In the genomic region with DNA sequence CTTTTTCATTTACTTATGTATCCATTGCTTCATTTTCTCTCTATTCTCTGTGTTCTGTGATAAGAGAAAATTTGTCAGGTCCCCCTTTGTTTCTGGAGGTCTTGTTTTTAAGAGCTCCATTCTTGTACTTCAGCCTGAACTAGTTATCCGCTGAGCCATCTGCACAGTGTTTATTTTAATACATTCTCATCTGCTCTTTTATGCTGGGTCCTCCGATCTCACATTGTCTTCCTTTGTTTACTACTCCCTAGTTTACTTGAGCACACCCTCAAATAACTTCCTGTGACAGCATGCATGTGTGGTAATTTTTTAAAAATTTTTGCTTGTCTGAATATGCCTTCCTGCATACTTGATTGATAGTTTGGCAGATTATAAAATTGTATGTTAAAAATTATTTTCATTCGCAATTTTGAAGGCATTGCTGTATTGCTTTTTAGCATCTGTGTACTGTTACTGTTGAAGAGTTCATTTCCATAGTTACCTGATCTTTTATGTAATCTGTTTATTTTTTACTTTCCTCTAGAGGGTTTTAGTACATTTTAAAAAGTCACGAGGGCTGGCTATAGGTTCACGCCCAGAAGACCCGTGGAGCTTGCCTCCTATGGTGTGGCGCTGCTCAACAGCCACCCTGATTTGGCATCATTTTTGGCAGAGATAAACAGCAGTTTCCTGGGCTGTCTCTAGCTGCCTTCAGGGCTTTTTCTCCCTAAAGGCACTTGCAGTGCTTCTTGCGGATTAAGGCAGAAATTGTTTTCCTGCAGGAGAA, we compare ENCODE assay signal across 9 cellular contexts. TPM values are rescaled to one million over a fixed set of nuclear protein-coding genes. Genes with fewer than 3 reads are reported as not detected.
DNase-seq lines count a peak whose midpoint lies in the region; ATAC-seq, FAIRE-seq and TF ChIP-seq lines count a peak whose summit lies in the region.
"Had no signal": no experiment of that assay in that cellular context is flagged by ENCODE, and none has a peak within 500 bp of the region (broad histone marks: within the 10 kb centered on the region; RNA-seq: fewer than 3 reads in every experiment).

No MANE protein-coding gene starts in this region.

- no peak for FAIRE-seq in astrocyte (lab: Jason Lieb, UNC)

- TF ChIP-seq POLR2A in suprapubic skin (IDR thresholded peaks at IDR 0.05): no peak

- H3K9me3 Mint-ChIP-seq in astrocyte (ENCODE audit: unreplicated experiment): no peaks in the 10 kb centered on the region

- no peak for TF ChIP-seq EP300 in suprapubic skin (IDR thresholded peaks at IDR 0.05)

- peaks cover 50% of the 10 kb centered on the region for H4K20me1 ChIP-seq in astrocyte (ENCODE audit: insufficient read depth, low read length)

- H3K27ac ChIP-seq in astrocyte (ENCODE audit: low read depth, low read length): no peak overlapping the region
- H3K27ac ChIP-seq in suprapubic skin: peak overlapping the region; percentile 74

- no peak for ATAC-seq in HG03108 (IDR thresholded peaks at IDR 0.05; ENCODE audit: unreplicated experiment)
- no peak for ATAC-seq in omental fat pad (ENCODE audit: low FRiP score)

- no peak overlapping the region for H2AFZ ChIP-seq in astrocyte (ENCODE audit: low read depth, low read length)

- peak overlapping the region; percentile 23 for H3K4me2 ChIP-seq in astrocyte (ENCODE audit: low read length)

- H3K4me3 ChIP-seq in astrocyte (ENCODE audit: insufficient read depth, low read depth, low read length) (no peak overlapping the region), suprapubic skin (peak overlapping the region; percentile 12)

- H3K4me1 ChIP-seq in astrocyte (ENCODE audit: insufficient read depth, low read length) (peaks cover 9% of the 10 kb centered on the region), suprapubic skin (peaks cover 23% of the 10 kb centered on the region)

- TF ChIP-seq CTCF in astrocyte (IDR thresholded peaks at IDR 0.05; ENCODE audit: insufficient read depth, low read depth, low read length): no peak
- no peak for TF ChIP-seq CTCF in suprapubic skin (IDR thresholded peaks at IDR 0.05)
- no peak for TF ChIP-seq CTCF in omental fat pad (IDR thresholded peaks at IDR 0.05)

- H3K4me3 Mint-ChIP-seq in astrocyte (ENCODE audit: unreplicated experiment): no peak overlapping the region

- peaks cover 95% of the 10 kb centered on the region for H3K79me2 ChIP-seq in astrocyte (ENCODE audit: insufficient read depth, low read length)

- peaks cover 18% of the 10 kb centered on the region for H3K4me1 Mint-ChIP-seq in astrocyte (ENCODE audit: low read depth, unreplicated experiment)

- H3K27ac Mint-ChIP-seq in astrocyte (ENCODE audit: unreplicated experiment): no peak overlapping the region

- no peak overlapping the region for H3K9ac ChIP-seq in astrocyte (ENCODE audit: low read length)

- H3K36me3 Mint-ChIP-seq in astrocyte (ENCODE audit: low read depth, unreplicated experiment): no peaks in the 10 kb centered on the region

- H3K36me3 ChIP-seq in astrocyte (ENCODE audit: insufficient read depth, low read length): no peaks in the 10 kb centered on the region
- H3K36me3 ChIP-seq in suprapubic skin: no peaks in the 10 kb centered on the region
- H3K36me3 ChIP-seq: heart left ventricle had no signal

- no peaks in the 10 kb centered on the region for H3K9me3 ChIP-seq in astrocyte (ENCODE audit: insufficient read depth, low read depth, low read length)
- no peaks in the 10 kb centered on the region for H3K9me3 ChIP-seq in suprapubic skin
- H3K9me3 ChIP-seq: heart left ventricle had no signal

- WGBS in suprapubic skin: 12% methylated on average over 8 of the region's 8 CpGs

- H3K27me3 ChIP-seq in astrocyte (ENCODE audit: insufficient read depth, low read length) (no peaks in the 10 kb centered on the region), suprapubic skin (no peaks in the 10 kb centered on the region)
- H3K27me3 ChIP-seq: heart left ventricle had no signal

- DNase-seq in COR-L47 (lab: John Stamatoyannopoulos, UW) (peak; percentile 68), NCI-H1436 treated with DMSO at 0.1 percent for 48 hours (lab: John Stamatoyannopoulos, UW) (peak; percentile 57), astrocyte (ENCODE audit: low read depth) (peak; percentile 22), iris pigment epithelial cell (ENCODE audit: low read depth) (peak; percentile 60), suprapubic skin (ENCODE audit: low spot score in 2 of 2) (no peak), ureter (ENCODE audit: low spot score) (no peak), omental fat pad (ENCODE audit: low spot score) (no peak)
- DNase-seq: heart left ventricle had no signal

- H3K27me3 Mint-ChIP-seq in astrocyte (ENCODE audit: low read depth, unreplicated experiment): no peaks in the 10 kb centered on the region

RNA-seq across cellular contexts. Expression of a gene that starts 31.9 kb away (rescaled TPM):
- 11.4 and 12.6 TPM in 2 replicates for total RNA-seq in astrocyte
- 10 to 100 TPM; 17.1 to 19.7 (median 18.3) TPM for total RNA-seq in suprapubic skin
- 27.7 TPM for total RNA-seq in ureter
- total RNA-seq in omental fat pad: 10 to 100 TPM in 1 of 4 donors, 1 to 10 TPM in 3; 7.5 to 31.2 (median 9.0) TPM

Comparison
In these comparisons a context has a peak if more than half of its experiments do, and no peak if none do; other contexts are left out.
1. DNase-seq: peak in COR-L47 (single experiment), NCI-H1436 treated with DMSO at 0.1 percent for 48 hours (single experiment), astrocyte (single experiment) and iris pigment epithelial cell (single experiment); none in suprapubic skin (0 of 2), ureter (single experiment) and omental fat pad (single experiment).